14 cellular contexts compared by ENCODE assay signal in the genomic region with DNA sequence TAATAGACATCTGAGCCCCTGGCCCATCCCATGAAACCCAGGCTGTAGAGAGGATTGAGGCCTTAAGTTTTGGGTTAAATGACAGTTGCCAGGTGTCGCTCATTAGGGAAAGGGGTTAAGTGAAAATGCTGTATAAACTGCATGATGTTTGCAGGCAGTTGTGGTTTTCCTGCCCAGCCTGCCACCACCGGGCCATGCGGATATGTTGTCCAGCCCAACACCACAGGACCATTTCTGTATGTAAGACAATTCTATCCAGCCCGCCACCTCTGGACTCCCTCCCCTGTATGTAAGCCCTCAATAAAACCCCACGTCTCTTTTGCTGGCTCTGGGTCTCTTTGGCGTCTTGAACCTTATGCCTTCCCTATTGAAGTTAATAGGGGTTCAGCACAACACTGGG.
A peak's percentile ranks its signal among the peaks of the same experiment; 100 is the strongest.
DNase-seq lines count a peak whose midpoint lies in the region; ATAC-seq and TF ChIP-seq lines count a peak whose summit lies in the region.
"Had no signal": no experiment of that assay in that cellular context is flagged by ENCODE, and none has a peak within 500 bp of the region (broad histone marks: within the 10 kb centered on the region; RNA-seq: fewer than 3 reads in every experiment).

No MANE protein-coding gene starts in this region.

- no peak overlapping the region for H4K8ac ChIP-seq in mesenchymal stem cell (ENCODE audit: low read length)

- H3K79me1 ChIP-seq in mesenchymal stem cell (replicated peaks; ENCODE audit: low read length, poor library complexity, severe bottlenecking): peaks cover 7% of the 10 kb centered on the region

- in situ Hi-C loops in KBM-7 (cut with MboI; ENCODE audit: low pct_unique_long_range_greater_than_20kb, low sequenced_read_pairs): no loop called here

- H3K9me3 ChIP-seq in MM.1S (replicated peaks; ENCODE audit: insufficient read depth, low read length) (no peaks in the 10 kb centered on the region), mesenchymal stem cell (ENCODE audit: control insufficient read depth, low read length) (no peaks in the 10 kb centered on the region)
- H3K9me3 ChIP-seq: HAP-1 had no signal

- H3K14ac ChIP-seq in mesenchymal stem cell (ENCODE audit: low read length in 2 of 2): no peak overlapping the region

- peak overlapping the region; percentile 38 for H3K27ac Mint-ChIP-seq in activated T-helper 1 cell treated with anti-CD3 and anti-CD28 coated beads, Interleukin-12 subunit alpha, Interleukin-12 subunit beta, Interleukin-2, Interleukin-4 antibody, amounts not matched to agents 30 ng/mL and 10 ng/mL and 1 ng/mL, durations not matched to agents 14 hours and 24 hours and 36 hours
- no peak overlapping the region for H3K27ac Mint-ChIP-seq in GM23338
- H3K27ac Mint-ChIP-seq: CD8-positive, alpha-beta T cell had no signal

- no peak overlapping the region for H2BK120ac ChIP-seq in mesenchymal stem cell (ENCODE audit: low read depth, low read length)

- peaks cover 28% of the 10 kb centered on the region for H3K36me3 Mint-ChIP-seq in activated T-helper 1 cell treated with anti-CD3 and anti-CD28 coated beads, Interleukin-12 subunit alpha, Interleukin-12 subunit beta, Interleukin-2, Interleukin-4 antibody, amounts not matched to agents 30 ng/mL and 10 ng/mL and 1 ng/mL, durations not matched to agents 14 hours and 24 hours and 36 hours (ENCODE audit: low read depth)
- H3K36me3 Mint-ChIP-seq in GM23338 (ENCODE audit: low read depth): no peaks in the 10 kb centered on the region

- intact Hi-C loops in activated T-helper 1 cell treated with anti-CD3 and anti-CD28 coated beads, Interleukin-12 subunit alpha, Interleukin-12 subunit beta, Interleukin-2, Interleukin-4 antibody, amounts not matched to agents 30 ng/mL and 10 ng/mL and 1 ng/mL, durations not matched to agents 14 hours and 24 hours and 36 hours (cut with micrococcal nuclease): loop anchor here (5.0 kb wide), 4 partner anchors 127 to 447 kb away; partner anchors contain the start of gene SMARCAL1

- H4K91ac ChIP-seq in mesenchymal stem cell (ENCODE audit: low read length): peak overlapping the region; percentile 10

- H2AFZ ChIP-seq in MM.1S (ENCODE audit: low read length): no peak overlapping the region
- H2AFZ ChIP-seq in mesenchymal stem cell (ENCODE audit: low read depth, low read length): no peak overlapping the region
- H2AFZ ChIP-seq in GM23338: no peak overlapping the region

- peaks cover 85% of the 10 kb centered on the region for H3K4me1 ChIP-seq in MM.1S (ENCODE audit: low read length)
- H3K4me1 ChIP-seq in mesenchymal stem cell (ENCODE audit: control insufficient read depth, insufficient read depth, low read depth, low read length): peaks cover 7% of the 10 kb centered on the region
- no peaks in the 10 kb centered on the region for H3K4me1 ChIP-seq in GM23338 (ENCODE audit: insufficient read depth)
- H3K4me1 ChIP-seq: HAP-1 had no signal

- no peak overlapping the region for H3K23ac ChIP-seq in mesenchymal stem cell (ENCODE audit: low read length in 2 of 2)

- H2BK15ac ChIP-seq in mesenchymal stem cell (ENCODE audit: low read depth, poor library complexity, severe bottlenecking): no peak overlapping the region

- H4K20me1 ChIP-seq in MM.1S (ENCODE audit: insufficient read depth, low read length): no peaks in the 10 kb centered on the region
- no peaks in the 10 kb centered on the region; the same call in 1 of the 2 replicates for H4K20me1 ChIP-seq in GM23338 (replicated peaks; ENCODE audit: insufficient read depth)

- H3K9ac ChIP-seq in MM.1S (ENCODE audit: low read length) (peak overlapping the region; percentile 93), mesenchymal stem cell (ENCODE audit: low read length) (no peak overlapping the region)

- H3K4me3 ChIP-seq in MM.1S (ENCODE audit: low read length) (peak overlapping the region; percentile 60), mesenchymal stem cell (ENCODE audit: insufficient read depth in 1 of 2, low read depth in 1 of 2, low read length in 2 of 2) (no peak overlapping the region), GM23338 (no peak overlapping the region)
- H3K4me3 ChIP-seq: HAP-1 had no signal

- TF ChIP-seq CTCF in MM.1S (IDR thresholded peaks at IDR 0.05; ENCODE audit: low read length) (no peak), GM23338 (conservative IDR thresholded peaks at IDR 0.05; ENCODE audit: low read depth in 2 of 2) (no peak)

- peak overlapping the region in 1 of 2 experiments; percentile 49 for H3K4ac ChIP-seq in mesenchymal stem cell (ENCODE audit: low read depth in 1 of 2, low read length in 2 of 2)

- H3F3A ChIP-seq in MM.1S (ENCODE audit: insufficient read depth, low read length): peaks cover 84% of the 10 kb centered on the region
- H3F3A ChIP-seq in GM23338 (replicated peaks; ENCODE audit: low read depth): no peaks in the 10 kb centered on the region

- no peaks in the 10 kb centered on the region for H3K27me3 ChIP-seq in MM.1S (replicated peaks; ENCODE audit: insufficient read depth, low read length)
- H3K27me3 ChIP-seq in mesenchymal stem cell (ENCODE audit: control insufficient read depth in 1 of 2, insufficient read depth in 1 of 2, low read length in 2 of 2): no peaks in the 10 kb centered on the region
- H3K27me3 ChIP-seq in GM23338 (ENCODE audit: insufficient read depth): no peaks in the 10 kb centered on the region

- H2BK12ac ChIP-seq in mesenchymal stem cell (ENCODE audit: low read length in 2 of 2): peak overlapping the region; percentile 38 to 71

- peaks cover 32% of the 10 kb centered on the region for H3K79me2 ChIP-seq in MM.1S (ENCODE audit: low read length)
- H3K79me2 ChIP-seq in GM23338 (replicated peaks; ENCODE audit: insufficient read depth): no peaks in the 10 kb centered on the region

- H2AK5ac ChIP-seq in mesenchymal stem cell (ENCODE audit: low read length, severe bottlenecking): no peak overlapping the region

- 97% methylated on average over 6 of the region's 6 CpGs for WGBS in mesenchymal stem cell

- peak overlapping the region in 1 of 2 experiments; percentile 57 for H3K18ac ChIP-seq in mesenchymal stem cell (ENCODE audit: low read depth in 1 of 2, low read length in 2 of 2)

- H3K9me2 ChIP-seq in MM.1S (replicated peaks; ENCODE audit: insufficient read depth, low read length): no peaks in the 10 kb centered on the region
- H3K9me2 ChIP-seq in GM23338 (ENCODE audit: insufficient read depth): no peaks in the 10 kb centered on the region

- H3K27ac ChIP-seq in MM.1S (ENCODE audit: low read length) (peak overlapping the region; percentile 97), mesenchymal stem cell (ENCODE audit: low read length, poor library complexity, severe bottlenecking) (no peak overlapping the region), GM23338 (ENCODE audit: low read depth) (no peak overlapping the region)

- H2BK5ac ChIP-seq in mesenchymal stem cell (ENCODE audit: low read depth, low read length, poor library complexity, severe bottlenecking): no peak overlapping the region

- H3K27me3 Mint-ChIP-seq in activated T-helper 1 cell treated with anti-CD3 and anti-CD28 coated beads, Interleukin-12 subunit alpha, Interleukin-12 subunit beta, Interleukin-2, Interleukin-4 antibody, amounts not matched to agents 30 ng/mL and 10 ng/mL and 1 ng/mL, durations not matched to agents 14 hours and 24 hours and 36 hours (ENCODE audit: insufficient read depth): no peaks in the 10 kb centered on the region
- no peaks in the 10 kb centered on the region for H3K27me3 Mint-ChIP-seq in GM23338 (ENCODE audit: insufficient read depth, low read depth, poor library complexity)

- H3K9me3 Mint-ChIP-seq in activated T-helper 1 cell treated with anti-CD3 and anti-CD28 coated beads, Interleukin-12 subunit alpha, Interleukin-12 subunit beta, Interleukin-2, Interleukin-4 antibody, amounts not matched to agents 30 ng/mL and 10 ng/mL and 1 ng/mL, durations not matched to agents 14 hours and 24 hours and 36 hours: no peaks in the 10 kb centered on the region
- no peaks in the 10 kb centered on the region for H3K9me3 Mint-ChIP-seq in GM23338
- H3K9me3 Mint-ChIP-seq: CD8-positive, alpha-beta T cell had no signal

- H3K4me2 ChIP-seq in MM.1S (ENCODE audit: low read depth, low read length): peak overlapping the region; percentile 96
- H3K4me2 ChIP-seq in mesenchymal stem cell (ENCODE audit: low read length, poor library complexity, severe bottlenecking): no peak overlapping the region
- H3K4me2 ChIP-seq in GM23338: no peak overlapping the region

- DNase-seq in KBM-7 (peak; percentile 53), MM.1S (peak; percentile 83), mesenchymal stem cell (no peak), NCI-H1105 treated with DMSO at 0.1 percent for 48 hours (lab: John Stamatoyannopoulos, UW) (no peak), GM23338 (ENCODE audit: low spot score) (no peak)
- DNase-seq in activated T-helper 1 cell treated with anti-CD3 and anti-CD28 coated beads, Interleukin-12 subunit alpha, Interleukin-12 subunit beta, Interleukin-2, Interleukin-4 antibody, amounts not matched to agents 30 ng/mL and 10 ng/mL and 1 ng/mL, durations not matched to agents 14 hours and 24 hours and 36 hours (ENCODE audit: low spot score): no peak
- DNase-seq: ACHN; AML-193; Calu3; CD8-positive, alpha-beta T cell; DMS79 treated with DMSO at 0.1 percent for 48 hours; GF-D8 had no signal

- H3K4me1 Mint-ChIP-seq in activated T-helper 1 cell treated with anti-CD3 and anti-CD28 coated beads, Interleukin-12 subunit alpha, Interleukin-12 subunit beta, Interleukin-2, Interleukin-4 antibody, amounts not matched to agents 30 ng/mL and 10 ng/mL and 1 ng/mL, durations not matched to agents 14 hours and 24 hours and 36 hours (ENCODE audit: low read depth): peaks cover 74% of the 10 kb centered on the region
- no peaks in the 10 kb centered on the region for H3K4me1 Mint-ChIP-seq in GM23338

- H3K36me3 ChIP-seq in MM.1S (replicated peaks; ENCODE audit: insufficient read depth, low read length) (no peaks in the 10 kb centered on the region), mesenchymal stem cell (ENCODE audit: control insufficient read depth in 1 of 2, insufficient read depth in 2 of 2, low read depth in 1 of 2, low read length in 2 of 2) (peaks cover 16 to 28% of the 10 kb centered on the region in 2 experiments), GM23338 (ENCODE audit: insufficient read depth) (no peaks in the 10 kb centered on the region)

- ATAC-seq in GM18511 (IDR thresholded peaks at IDR 0.05; ENCODE audit: unreplicated experiment): no peak
- no peak for ATAC-seq in GM23338
- ATAC-seq: CD8-positive, alpha-beta T cell had no signal

- no peak overlapping the region for H3K4me3 Mint-ChIP-seq in activated T-helper 1 cell treated with anti-CD3 and anti-CD28 coated beads, Interleukin-12 subunit alpha, Interleukin-12 subunit beta, Interleukin-2, Interleukin-4 antibody, amounts not matched to agents 30 ng/mL and 10 ng/mL and 1 ng/mL, durations not matched to agents 14 hours and 24 hours and 36 hours
- no peak overlapping the region for H3K4me3 Mint-ChIP-seq in GM23338
- H3K4me3 Mint-ChIP-seq: CD8-positive, alpha-beta T cell had no signal

TF ChIP-seq in GM23338, 12 proteins besides CTCF, POLR2A, EP300 and RAD21 (continues in another document):
- TF ChIP-seq EZH2 (IDR thresholded peaks at IDR 0.05; ENCODE audit: low read depth, unreplicated experiment) (no peak), ZNF114 (CRISPR knock-in tag; IDR thresholded peaks at IDR 0.05) (no peak), STAT1 (IDR thresholded peaks at IDR 0.05; ENCODE audit: unreplicated experiment) (no peak)

Comparison
In these comparisons a context has a peak if more than half of its experiments do, and no peak if none do; other contexts are left out.
1. DNase-seq: peak in KBM-7 (single experiment) and MM.1S (single experiment); none in activated T-helper 1 cell treated with anti-CD3 and anti-CD28 coated beads, Interleukin-12 subunit alpha, Interleukin-12 subunit beta, Interleukin-2, Interleukin-4 antibody, amounts not matched to agents 30 ng/mL and 10 ng/mL and 1 ng/mL, durations not matched to agents 14 hours and 24 hours and 36 hours (single experiment), mesenchymal stem cell (single experiment), NCI-H1105 treated with DMSO at 0.1 percent for 48 hours (single experiment) and GM23338 (single experiment).